In genomic region chr10:76336213-76336963, GRCh38 we compare ENCODE assay signal across 1 cellular context.
TF ChIP-seq lines count a peak whose summit lies in the region.

No MANE protein-coding gene starts in this region.

TF ChIP-seq in HepG2, 621 proteins besides CTCF, POLR2A, EP300 and RAD21 (continued from another document and continues in another):
- TF ChIP-seq, protein P1, sequence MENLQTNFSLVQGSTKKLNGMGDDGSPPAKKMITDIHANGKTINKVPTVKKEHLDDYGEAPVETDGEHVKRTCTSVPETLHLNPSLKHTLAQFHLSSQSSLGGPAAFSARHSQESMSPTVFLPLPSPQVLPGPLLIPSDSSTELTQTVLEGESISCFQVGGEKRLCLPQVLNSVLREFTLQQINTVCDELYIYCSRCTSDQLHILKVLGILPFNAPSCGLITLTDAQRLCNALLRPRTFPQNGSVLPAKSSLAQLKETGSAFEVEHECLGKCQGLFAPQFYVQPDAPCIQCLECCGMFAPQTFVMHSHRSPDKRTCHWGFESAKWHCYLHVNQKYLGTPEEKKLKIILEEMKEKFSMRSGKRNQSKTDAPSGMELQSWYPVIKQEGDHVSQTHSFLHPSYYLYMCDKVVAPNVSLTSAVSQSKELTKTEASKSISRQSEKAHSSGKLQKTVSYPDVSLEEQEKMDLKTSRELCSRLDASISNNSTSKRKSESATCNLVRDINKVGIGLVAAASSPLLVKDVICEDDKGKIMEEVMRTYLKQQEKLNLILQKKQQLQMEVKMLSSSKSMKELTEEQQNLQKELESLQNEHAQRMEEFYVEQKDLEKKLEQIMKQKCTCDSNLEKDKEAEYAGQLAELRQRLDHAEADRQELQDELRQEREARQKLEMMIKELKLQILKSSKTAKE (CRISPR knock-in tag; IDR thresholded peaks at IDR 0.05; ENCODE audit: borderline replicate concordance) = no peak
- no peak for TF ChIP-seq PCBP1 (IDR thresholded peaks at IDR 0.05; ENCODE audit: borderline replicate concordance, low read depth, low read length)
- TF ChIP-seq RBFOX2 (IDR thresholded peaks at IDR 0.05; ENCODE audit: low read depth, low read length) = 0 out of 2 replicates have a peak, but pooled peaks have one; percentile 35
- TF ChIP-seq FOXM1 (CRISPR knock-in tag; IDR thresholded peaks at IDR 0.05) = no peak
- no peak for TF ChIP-seq FIP1L1 (IDR thresholded peaks at IDR 0.05; ENCODE audit: borderline replicate concordance, insufficient read depth, low read depth, low read length)
- no peak for TF ChIP-seq SKI (IDR thresholded peaks at IDR 0.05; ENCODE audit: partially characterized antibody)
- 0 out of 2 replicates have a peak, but pooled peaks have one; percentile 10 for TF ChIP-seq SOX13 (IDR thresholded peaks at IDR 0.05)
- peak in 1 of 2 experiments; percentile 66; a peak in 2 of 4 replicates for TF ChIP-seq SOX13 (CRISPR knock-in tag; conservative IDR thresholded peaks at IDR 0.05 in 1 of 2, IDR thresholded peaks at IDR 0.05 in 1 of 2)
- TF ChIP-seq TBP (CRISPR knock-in tag; IDR thresholded peaks at IDR 0.05) = no peak
- no peak for TF ChIP-seq U2AF2 (IDR thresholded peaks at IDR 0.05; ENCODE audit: low read depth, low read length)
- 0 out of 2 replicates have a peak, but pooled peaks have one; percentile 10 for TF ChIP-seq FOSL2 (CRISPR knock-in tag; IDR thresholded peaks at IDR 0.05)
- no peak for TF ChIP-seq HOXA7 (CRISPR knock-in tag; IDR thresholded peaks at IDR 0.05)
- no peak for TF ChIP-seq POLR2AphosphoS5 (IDR thresholded peaks at IDR 0.05; ENCODE audit: low read depth, low read length)
- TF ChIP-seq, protein P2, sequence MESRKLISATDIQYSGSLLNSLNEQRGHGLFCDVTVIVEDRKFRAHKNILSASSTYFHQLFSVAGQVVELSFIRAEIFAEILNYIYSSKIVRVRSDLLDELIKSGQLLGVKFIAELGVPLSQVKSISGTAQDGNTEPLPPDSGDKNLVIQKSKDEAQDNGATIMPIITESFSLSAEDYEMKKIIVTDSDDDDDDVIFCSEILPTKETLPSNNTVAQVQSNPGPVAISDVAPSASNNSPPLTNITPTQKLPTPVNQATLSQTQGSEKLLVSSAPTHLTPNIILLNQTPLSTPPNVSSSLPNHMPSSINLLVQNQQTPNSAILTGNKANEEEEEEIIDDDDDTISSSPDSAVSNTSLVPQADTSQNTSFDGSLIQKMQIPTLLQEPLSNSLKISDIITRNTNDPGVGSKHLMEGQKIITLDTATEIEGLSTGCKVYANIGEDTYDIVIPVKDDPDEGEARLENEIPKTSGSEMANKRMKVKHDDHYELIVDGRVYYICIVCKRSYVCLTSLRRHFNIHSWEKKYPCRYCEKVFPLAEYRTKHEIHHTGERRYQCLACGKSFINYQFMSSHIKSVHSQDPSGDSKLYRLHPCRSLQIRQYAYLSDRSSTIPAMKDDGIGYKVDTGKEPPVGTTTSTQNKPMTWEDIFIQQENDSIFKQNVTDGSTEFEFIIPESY (CRISPR knock-in tag; IDR thresholded peaks at IDR 0.05) = no peak
- TF ChIP-seq RAD51 (IDR thresholded peaks at IDR 0.05; ENCODE audit: borderline replicate concordance) = no peak
- no peak for TF ChIP-seq ZKSCAN8 (CRISPR knock-in tag; IDR thresholded peaks at IDR 0.05; ENCODE audit: borderline replicate concordance)
- TF ChIP-seq HNRNPL (IDR thresholded peaks at IDR 0.05; ENCODE audit: low read depth, low read length) = no peak
- TF ChIP-seq ATM (IDR thresholded peaks at IDR 0.05; ENCODE audit: borderline replicate concordance) = no peak
- TF ChIP-seq, protein P3, sequence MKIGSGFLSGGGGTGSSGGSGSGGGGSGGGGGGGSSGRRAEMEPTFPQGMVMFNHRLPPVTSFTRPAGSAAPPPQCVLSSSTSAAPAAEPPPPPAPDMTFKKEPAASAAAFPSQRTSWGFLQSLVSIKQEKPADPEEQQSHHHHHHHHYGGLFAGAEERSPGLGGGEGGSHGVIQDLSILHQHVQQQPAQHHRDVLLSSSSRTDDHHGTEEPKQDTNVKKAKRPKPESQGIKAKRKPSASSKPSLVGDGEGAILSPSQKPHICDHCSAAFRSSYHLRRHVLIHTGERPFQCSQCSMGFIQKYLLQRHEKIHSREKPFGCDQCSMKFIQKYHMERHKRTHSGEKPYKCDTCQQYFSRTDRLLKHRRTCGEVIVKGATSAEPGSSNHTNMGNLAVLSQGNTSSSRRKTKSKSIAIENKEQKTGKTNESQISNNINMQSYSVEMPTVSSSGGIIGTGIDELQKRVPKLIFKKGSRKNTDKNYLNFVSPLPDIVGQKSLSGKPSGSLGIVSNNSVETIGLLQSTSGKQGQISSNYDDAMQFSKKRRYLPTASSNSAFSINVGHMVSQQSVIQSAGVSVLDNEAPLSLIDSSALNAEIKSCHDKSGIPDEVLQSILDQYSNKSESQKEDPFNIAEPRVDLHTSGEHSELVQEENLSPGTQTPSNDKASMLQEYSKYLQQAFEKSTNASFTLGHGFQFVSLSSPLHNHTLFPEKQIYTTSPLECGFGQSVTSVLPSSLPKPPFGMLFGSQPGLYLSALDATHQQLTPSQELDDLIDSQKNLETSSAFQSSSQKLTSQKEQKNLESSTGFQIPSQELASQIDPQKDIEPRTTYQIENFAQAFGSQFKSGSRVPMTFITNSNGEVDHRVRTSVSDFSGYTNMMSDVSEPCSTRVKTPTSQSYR (CRISPR knock-in tag; IDR thresholded peaks at IDR 0.05; ENCODE audit: borderline replicate concordance) = peak; percentile 88; the same call in 1 of the 2 replicates
- no peak for TF ChIP-seq ZHX2 (IDR thresholded peaks at IDR 0.05; ENCODE audit: low read depth)
- TF ChIP-seq ZHX2 (CRISPR knock-in tag; IDR thresholded peaks at IDR 0.05; ENCODE audit: borderline replicate concordance) = no peak
- TF ChIP-seq NR2F1 (CRISPR knock-in tag; IDR thresholded peaks at IDR 0.05) = peak in 1 of 2 experiments; percentile 63; a peak in 1 of 4 replicates
- TF ChIP-seq, protein P4, sequence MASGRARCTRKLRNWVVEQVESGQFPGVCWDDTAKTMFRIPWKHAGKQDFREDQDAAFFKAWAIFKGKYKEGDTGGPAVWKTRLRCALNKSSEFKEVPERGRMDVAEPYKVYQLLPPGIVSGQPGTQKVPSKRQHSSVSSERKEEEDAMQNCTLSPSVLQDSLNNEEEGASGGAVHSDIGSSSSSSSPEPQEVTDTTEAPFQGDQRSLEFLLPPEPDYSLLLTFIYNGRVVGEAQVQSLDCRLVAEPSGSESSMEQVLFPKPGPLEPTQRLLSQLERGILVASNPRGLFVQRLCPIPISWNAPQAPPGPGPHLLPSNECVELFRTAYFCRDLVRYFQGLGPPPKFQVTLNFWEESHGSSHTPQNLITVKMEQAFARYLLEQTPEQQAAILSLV (CRISPR knock-in tag; IDR thresholded peaks at IDR 0.05; ENCODE audit: borderline replicate concordance) = no peak
- no peak for TF ChIP-seq ZNF850 (CRISPR knock-in tag; conservative IDR thresholded peaks at IDR 0.05)
- peak; percentile 20; the same call in 1 of the 2 replicates for TF ChIP-seq CREM (IDR thresholded peaks at IDR 0.05)
- no peak for TF ChIP-seq CREM (CRISPR knock-in tag; IDR thresholded peaks at IDR 0.05)
- TF ChIP-seq, protein P5, sequence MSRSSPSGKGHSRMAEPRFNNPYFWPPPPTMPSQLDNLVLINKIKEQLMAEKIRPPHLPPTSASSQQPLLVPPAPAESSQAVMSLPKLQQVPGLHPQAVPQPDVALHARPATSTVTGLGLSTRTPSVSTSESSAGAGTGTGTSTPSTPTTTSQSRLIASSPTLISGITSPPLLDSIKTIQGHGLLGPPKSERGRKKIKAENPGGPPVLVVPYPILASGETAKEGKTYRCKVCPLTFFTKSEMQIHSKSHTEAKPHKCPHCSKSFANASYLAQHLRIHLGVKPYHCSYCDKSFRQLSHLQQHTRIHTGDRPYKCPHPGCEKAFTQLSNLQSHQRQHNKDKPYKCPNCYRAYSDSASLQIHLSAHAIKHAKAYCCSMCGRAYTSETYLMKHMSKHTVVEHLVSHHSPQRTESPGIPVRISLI (CRISPR knock-in tag; IDR thresholded peaks at IDR 0.05; ENCODE audit: borderline replicate concordance) = no peak
- no peak for TF ChIP-seq RFXAP (CRISPR knock-in tag; IDR thresholded peaks at IDR 0.05; ENCODE audit: borderline replicate concordance)
- TF ChIP-seq EHMT2 (IDR thresholded peaks at IDR 0.05; ENCODE audit: borderline replicate concordance, low read depth, low read length) = peak; percentile 64; the same call in 1 of the 2 replicates
- TF ChIP-seq, protein P6, sequence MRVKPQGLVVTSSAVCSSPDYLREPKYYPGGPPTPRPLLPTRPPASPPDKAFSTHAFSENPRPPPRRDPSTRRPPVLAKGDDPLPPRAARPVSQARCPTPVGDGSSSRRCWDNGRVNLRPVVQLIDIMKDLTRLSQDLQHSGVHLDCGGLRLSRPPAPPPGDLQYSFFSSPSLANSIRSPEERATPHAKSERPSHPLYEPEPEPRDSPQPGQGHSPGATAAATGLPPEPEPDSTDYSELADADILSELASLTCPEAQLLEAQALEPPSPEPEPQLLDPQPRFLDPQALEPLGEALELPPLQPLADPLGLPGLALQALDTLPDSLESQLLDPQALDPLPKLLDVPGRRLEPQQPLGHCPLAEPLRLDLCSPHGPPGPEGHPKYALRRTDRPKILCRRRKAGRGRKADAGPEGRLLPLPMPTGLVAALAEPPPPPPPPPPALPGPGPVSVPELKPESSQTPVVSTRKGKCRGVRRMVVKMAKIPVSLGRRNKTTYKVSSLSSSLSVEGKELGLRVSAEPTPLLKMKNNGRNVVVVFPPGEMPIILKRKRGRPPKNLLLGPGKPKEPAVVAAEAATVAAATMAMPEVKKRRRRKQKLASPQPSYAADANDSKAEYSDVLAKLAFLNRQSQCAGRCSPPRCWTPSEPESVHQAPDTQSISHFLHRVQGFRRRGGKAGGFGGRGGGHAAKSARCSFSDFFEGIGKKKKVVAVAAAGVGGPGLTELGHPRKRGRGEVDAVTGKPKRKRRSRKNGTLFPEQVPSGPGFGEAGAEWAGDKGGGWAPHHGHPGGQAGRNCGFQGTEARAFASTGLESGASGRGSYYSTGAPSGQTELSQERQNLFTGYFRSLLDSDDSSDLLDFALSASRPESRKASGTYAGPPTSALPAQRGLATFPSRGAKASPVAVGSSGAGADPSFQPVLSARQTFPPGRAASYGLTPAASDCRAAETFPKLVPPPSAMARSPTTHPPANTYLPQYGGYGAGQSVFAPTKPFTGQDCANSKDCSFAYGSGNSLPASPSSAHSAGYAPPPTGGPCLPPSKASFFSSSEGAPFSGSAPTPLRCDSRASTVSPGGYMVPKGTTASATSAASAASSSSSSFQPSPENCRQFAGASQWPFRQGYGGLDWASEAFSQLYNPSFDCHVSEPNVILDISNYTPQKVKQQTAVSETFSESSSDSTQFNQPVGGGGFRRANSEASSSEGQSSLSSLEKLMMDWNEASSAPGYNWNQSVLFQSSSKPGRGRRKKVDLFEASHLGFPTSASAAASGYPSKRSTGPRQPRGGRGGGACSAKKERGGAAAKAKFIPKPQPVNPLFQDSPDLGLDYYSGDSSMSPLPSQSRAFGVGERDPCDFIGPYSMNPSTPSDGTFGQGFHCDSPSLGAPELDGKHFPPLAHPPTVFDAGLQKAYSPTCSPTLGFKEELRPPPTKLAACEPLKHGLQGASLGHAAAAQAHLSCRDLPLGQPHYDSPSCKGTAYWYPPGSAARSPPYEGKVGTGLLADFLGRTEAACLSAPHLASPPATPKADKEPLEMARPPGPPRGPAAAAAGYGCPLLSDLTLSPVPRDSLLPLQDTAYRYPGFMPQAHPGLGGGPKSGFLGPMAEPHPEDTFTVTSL (CRISPR knock-in tag; IDR thresholded peaks at IDR 0.05; ENCODE audit: borderline replicate concordance) = 0 out of 2 replicates have a peak, but pooled peaks have one; percentile 47
- TF ChIP-seq KLF15 (CRISPR knock-in tag; IDR thresholded peaks at IDR 0.05; ENCODE audit: borderline replicate concordance) = no peak
- TF ChIP-seq BCLAF1 (IDR thresholded peaks at IDR 0.05) = no peak
